In the genomic region with DNA sequence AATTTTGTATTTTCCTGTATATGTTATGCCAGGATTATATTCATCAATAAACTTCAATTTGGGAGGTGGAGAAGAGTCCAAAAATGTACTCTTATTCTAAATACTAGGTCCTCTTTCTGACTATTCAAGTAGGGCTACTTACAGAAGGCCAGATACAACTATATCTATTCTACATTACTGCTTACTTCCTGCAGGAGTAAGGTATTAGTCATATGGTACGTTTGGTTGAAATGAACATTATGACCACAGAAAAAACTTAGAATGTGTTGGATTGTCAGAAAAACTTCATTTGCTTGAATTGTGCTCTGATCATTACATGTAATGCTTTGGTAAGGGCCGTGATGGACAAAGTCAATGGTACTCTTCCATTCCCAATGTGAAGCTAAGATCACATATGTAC, we compare ENCODE assay signal across 10 cellular contexts. TPM values are rescaled to one million over a fixed set of nuclear protein-coding genes. Genes with fewer than 3 reads are reported as not detected.
DNase-seq lines count a peak whose midpoint lies in the region; ATAC-seq and TF ChIP-seq lines count a peak whose summit lies in the region.
"Had no signal": no experiment of that assay in that cellular context is flagged by ENCODE, and none has a peak within 500 bp of the region (broad histone marks: within the 10 kb centered on the region; RNA-seq: fewer than 3 reads in every experiment).

No MANE protein-coding gene starts in this region.

- no peak overlapping the region for H3K4me3 ChIP-seq in parathyroid adenoma (ENCODE audit: low read depth, low read length)
- H3K4me3 ChIP-seq: left ventricle myocardium inferior had no signal

- H3K36me3 ChIP-seq in parathyroid adenoma (ENCODE audit: control insufficient read depth, insufficient read depth, low read length) = no peaks in the 10 kb centered on the region
- H3K36me3 ChIP-seq: left ventricle myocardium inferior had no signal

- peak; percentile 49 for ATAC-seq in GM19035 (IDR thresholded peaks at IDR 0.05; ENCODE audit: unreplicated experiment)
- ATAC-seq in HG02884 (IDR thresholded peaks at IDR 0.05; ENCODE audit: unreplicated experiment) = peak; percentile 48
- peak; percentile 38 for ATAC-seq in T-helper 17 cell
- ATAC-seq: HCT116 had no signal

- no peak overlapping the region for H3K9ac ChIP-seq in parathyroid adenoma

- no peaks in the 10 kb centered on the region for H3K27me3 Mint-ChIP-seq in T-helper 17 cell

- H3K4me3 Mint-ChIP-seq in T-helper 17 cell = peak overlapping the region; percentile 33

- no peak overlapping the region for H3K4me2 ChIP-seq in parathyroid adenoma (ENCODE audit: low read length)

- no peaks in the 10 kb centered on the region for H3K27me3 ChIP-seq in parathyroid adenoma (ENCODE audit: control insufficient read depth, insufficient read depth, low read length)

- no peaks in the 10 kb centered on the region for H3K79me2 ChIP-seq in parathyroid adenoma

- no peak for TF ChIP-seq CTCF in parathyroid adenoma (IDR thresholded peaks at IDR 0.05)

- H3K4me1 Mint-ChIP-seq in T-helper 17 cell = peaks cover 38% of the 10 kb centered on the region

- peak overlapping the region; percentile 40 for H3K27ac ChIP-seq in parathyroid adenoma
- H3K27ac ChIP-seq: left ventricle myocardium inferior had no signal

- no peak overlapping the region for H2AFZ ChIP-seq in parathyroid adenoma

- peak overlapping the region; percentile 86 for H3K27ac Mint-ChIP-seq in T-helper 17 cell

- peaks cover 2% of the 10 kb centered on the region for H3K36me3 Mint-ChIP-seq in T-helper 17 cell (ENCODE audit: low read depth)

- no peak for DNase-seq in T-helper 17 cell
- no peak for DNase-seq in amygdala (lab: John Stamatoyannopoulos, UW)
- DNase-seq in hepatic stellate cell (ENCODE audit: low spot score) = no peak
- no peak for DNase-seq in retina
- DNase-seq: GDM1, left ventricle myocardium inferior had no signal

- H3K9me3 ChIP-seq in T-helper 17 cell (ENCODE audit: control insufficient read depth, low read length, poor library complexity, severe bottlenecking) (no peaks in the 10 kb centered on the region), parathyroid adenoma (ENCODE audit: control insufficient read depth, low read length) (no peaks in the 10 kb centered on the region)
- H3K9me3 ChIP-seq: left ventricle myocardium inferior had no signal

- peaks cover 14% of the 10 kb centered on the region for H3K4me1 ChIP-seq in parathyroid adenoma
- H3K4me1 ChIP-seq: left ventricle myocardium inferior had no signal

RNA-seq across cellular contexts. Expression of a gene that starts 35.0 kb away (rescaled TPM):
- 100 to 1,000 TPM; 117 to 128 TPM for total RNA-seq in T-helper 17 cell
